13 cellular contexts compared by ENCODE assay signal in genomic region chr20:49288784-49289696, GRCh38. TPM values are rescaled to one million over a fixed set of nuclear protein-coding genes. Genes with fewer than 3 reads are reported as not detected.
DNase-seq lines count a peak whose midpoint lies in the region; ATAC-seq, FAIRE-seq and TF ChIP-seq lines count a peak whose summit lies in the region.
"Had no signal": no experiment of that assay in that cellular context is flagged by ENCODE, and none has a peak within 500 bp of the region (broad histone marks: within the 10 kb centered on the region; RNA-seq: fewer than 3 reads in every experiment).

No MANE protein-coding gene starts in this region.

- peaks cover 25 to 41% of the 10 kb centered on the region in 2 donors for H3K4me1 Mint-ChIP-seq in immature natural killer cell

- no peaks in the 10 kb centered on the region for H3K27me3 ChIP-seq in hepatocyte
- H3K27me3 ChIP-seq: tibial nerve had no signal

- DNase-seq in A549 (ENCODE audit: low read depth in 1 of 2, low spot score in 1 of 2) (no peak), GM12891 (ENCODE audit: insufficient read length, low spot score) (no peak), RCC 7860 (ENCODE audit: low spot score) (peak; percentile 10), hepatocyte (ENCODE audit: low spot score) (peak; percentile 48), immature natural killer cell (no peak), T-helper 1 cell (no peak)
- DNase-seq in stimulated activated CD4-positive, alpha-beta T cell treated with anti-CD3 and anti-CD28 coated beads, Interleukin-15, amount 100 ng/mL, for 24 hours, result no peak
- DNase-seq: activated naive CD4-positive, alpha-beta T cell treated with anti-CD3 and anti-CD28 coated beads, Interleukin-2, amount 10 ng/mL, durations not matched to agents 7 days and 5 days; CD8-positive, alpha-beta memory T cell; effector CD4-positive, alpha-beta T cell; nephron progenitor cell had no signal

- no peak overlapping the region for H3K4me3 Mint-ChIP-seq in immature natural killer cell
- H3K4me3 Mint-ChIP-seq: activated naive CD4-positive, alpha-beta T cell treated with anti-CD3 and anti-CD28 coated beads, Interleukin-2, amount 10 ng/mL, durations not matched to agents 7 days and 5 days; nephron progenitor cell had no signal

- ATAC-seq in A549 (no peak; a peak in 1 of 6 replicates), HG02571 (IDR thresholded peaks at IDR 0.05; ENCODE audit: unreplicated experiment) (no peak)

- no peaks in the 10 kb centered on the region for H3K36me3 ChIP-seq in hepatocyte (replicated peaks; ENCODE audit: insufficient read depth, low read depth)

- TF ChIP-seq POLR2A in A549 (IDR thresholded peaks at IDR 0.05; ENCODE audit: low read length) (no peak), GM12891 (IDR thresholded peaks at IDR 0.05; ENCODE audit: low read depth, low read length) (peak; percentile 58)

- TF ChIP-seq RAD21 in A549 (conservative IDR thresholded peaks at IDR 0.05 in 1 of 2, IDR thresholded peaks at IDR 0.05 in 1 of 2), result no peak

- no peak for TF ChIP-seq EP300 in A549 (IDR thresholded peaks at IDR 0.05)

- TF ChIP-seq CTCF in A549 (IDR thresholded peaks at IDR 0.05) (no peak), hepatocyte (IDR thresholded peaks at IDR 0.05; ENCODE audit: poor library complexity) (no peak)

- peak overlapping the region in 3 of 6 donors; percentile 17 to 72 (median 18) for H3K27ac Mint-ChIP-seq in immature natural killer cell

- H2AFZ ChIP-seq in hepatocyte, result no peak overlapping the region

- CTCF ChIA-PET in A549 (lab: Yijun Ruan, JAX), result interaction anchor here (0.8 to 1.1 kb wide), 3 partner anchors 9 to 34 kb away, joined by 3 to 4 read pairs (median 3); no protein-coding TSS in a partner anchor

- H3K27ac ChIP-seq in A549 (no peak overlapping the region), hepatocyte (peak overlapping the region; percentile 88)
- H3K27ac ChIP-seq: tibial nerve had no signal

- H3K9me3 Mint-ChIP-seq in immature natural killer cell, result peaks cover 14 to 41% (median 29%) of the 10 kb centered on the region in 6 donors

- WGBS in A549 (ENCODE audit: missing lambda C conversion rate), result 86% methylated on average over 10 of the region's 10 CpGs
- 81% methylated on average over 10 of the region's 10 CpGs for WGBS in hepatocyte (ENCODE audit: low lambda C conversion rate, missing lambda C conversion rate)

- H3K79me2 ChIP-seq in hepatocyte, result peaks cover 37% of the 10 kb centered on the region

- H3K36me3 Mint-ChIP-seq in immature natural killer cell, result peaks cover 71 to 87% (median 75%) of the 10 kb centered on the region in 3 donors

- POLR2A ChIA-PET in A549 (lab: Yijun Ruan, JAX), result interaction anchor here (1.0 to 3.2 kb wide), 6 partner anchors 9 to 31 kb away, joined by 3 to 26 read pairs (median 6); partner anchors contain the start of gene ZNFX1

- H3K4me2 ChIP-seq in A549 (peak overlapping the region; percentile 97; the same call in 2 of the 3 replicates), hepatocyte (peak overlapping the region; percentile 88)

- H3K27me3 Mint-ChIP-seq in immature natural killer cell (ENCODE audit: low read depth in 3 of 3), result peaks cover 0 to 4% (median 0%) of the 10 kb centered on the region in 3 donors
- H3K27me3 Mint-ChIP-seq: activated naive CD4-positive, alpha-beta T cell treated with anti-CD3 and anti-CD28 coated beads, Interleukin-2, amount 10 ng/mL, durations not matched to agents 7 days and 5 days had no signal

- H3K9me3 ChIP-seq in A549, result peaks cover 9% of the 10 kb centered on the region; the same call in 2 of the 3 replicates
- no peaks in the 10 kb centered on the region for H3K9me3 ChIP-seq in hepatocyte (ENCODE audit: low read depth)

- peaks cover 57% of the 10 kb centered on the region for H4K20me1 ChIP-seq in hepatocyte (ENCODE audit: insufficient read depth, poor library complexity, severe bottlenecking)

- H3K4me1 ChIP-seq in A549, result peaks cover 55% of the 10 kb centered on the region
- peaks cover 46% of the 10 kb centered on the region for H3K4me1 ChIP-seq in hepatocyte (ENCODE audit: insufficient read depth)

- FAIRE-seq in A549 (lab: Jason Lieb, UNC) (no peak), GM12891 (lab: Jason Lieb, UNC) (no peak), RCC 7860 (lab: Jason Lieb, UNC) (no peak)

- H3K9me2 ChIP-seq in hepatocyte (replicated peaks; ENCODE audit: insufficient read depth), result no peaks in the 10 kb centered on the region

- H3K4me3 ChIP-seq in A549, result no peak overlapping the region
- H3K4me3 ChIP-seq in hepatocyte, result no peak overlapping the region
- H3K4me3 ChIP-seq: tibial nerve had no signal

TF ChIP-seq in A549, 52 proteins besides CTCF, POLR2A, EP300 and RAD21 (continues in another document):
- no peak for TF ChIP-seq CHD4 (IDR thresholded peaks at IDR 0.05; ENCODE audit: borderline replicate concordance)
- TF ChIP-seq ZC3H11A (IDR thresholded peaks at IDR 0.05), result no peak
- 0 out of 2 replicates have a peak, but pooled peaks have one; percentile 31 for TF ChIP-seq REST (IDR thresholded peaks at IDR 0.05)
- TF ChIP-seq, protein P1, sequence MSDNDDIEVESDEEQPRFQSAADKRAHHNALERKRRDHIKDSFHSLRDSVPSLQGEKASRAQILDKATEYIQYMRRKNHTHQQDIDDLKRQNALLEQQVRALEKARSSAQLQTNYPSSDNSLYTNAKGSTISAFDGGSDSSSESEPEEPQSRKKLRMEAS (IDR thresholded peaks at IDR 0.05), result no peak
- peak; percentile 97 for TF ChIP-seq HOXA7 (CRISPR knock-in tag; IDR thresholded peaks at IDR 0.05)
- peak; percentile 93 for TF ChIP-seq RARB (CRISPR knock-in tag; IDR thresholded peaks at IDR 0.05)

TF ChIP-seq in GM12891, 5 proteins besides CTCF, POLR2A, EP300 and RAD21:
- 0 out of 2 replicates have a peak, but pooled peaks have one; percentile 10 for TF ChIP-seq POU2F2 (IDR thresholded peaks at IDR 0.05; ENCODE audit: low read depth, low read length)
- TF ChIP-seq PAX5 (IDR thresholded peaks at IDR 0.05; ENCODE audit: insufficient read depth, low read length, severe bottlenecking), result no peak
- TF ChIP-seq TAF1 (IDR thresholded peaks at IDR 0.05; ENCODE audit: low read depth, low read length), result no peak
- peak; percentile 85 for TF ChIP-seq POLR2AphosphoS5 (IDR thresholded peaks at IDR 0.05; ENCODE audit: low read depth, low read length)
TF ChIP-seq in GM12891: peak in this region for 2.

RNA-seq across cellular contexts. Expression of gene ZNFX1, which starts 11.2 kb away (rescaled TPM):
- polyA plus RNA-seq in A549 (2011; rRNA removed) (6.0 and 14.2 TPM in 2 replicates), A549 (2017; fragmentation: RNase III; extraction: RNeasy Plus Mini Kit Qiagen cat#74134 plus additional on column Dnase treatment) (11.5 to 13.7 TPM (median 11.9 TPM) in 3 replicates), hepatocyte (10.0 and 10.2 TPM in 2 replicates), immature natural killer cell (10 to 100 TPM; 17.2 to 59.2 (median 17.9) TPM)
- 3.0 and 3.9 TPM in 2 replicates for polyA plus RNA-seq in A549 (2012; cell fraction: cytosol; rRNA removed)
- polyA plus RNA-seq in A549 (2012; cell fraction: nucleus; rRNA removed), result 4.9 and 8.0 TPM in 2 replicates
- 26.9 and 27.7 TPM in 2 replicates for polyA minus RNA-seq in A549 (2011; rRNA and poly(A)+ RNA removed)
- 11.0 TPM for polyA plus RNA-seq in GM12891 (2012; ENCODE audit: low read depth, missing spikeins)
- total RNA-seq in hepatocyte, result 13.0 and 13.9 TPM in 2 replicates

Comparison
In these comparisons a context has a peak if more than half of its experiments do, and no peak if none do; other contexts are left out.
1. DNase-seq: peak in RCC 7860 (single experiment) and hepatocyte (single experiment); none in A549 (0 of 2), GM12891 (single experiment), immature natural killer cell (0 of 3), T-helper 1 cell (0 of 5) and stimulated activated CD4-positive, alpha-beta T cell treated with anti-CD3 and anti-CD28 coated beads, Interleukin-15, amount 100 ng/mL, for 24 hours (single experiment).